ENCODE assay signal across 25 cellular contexts in genomic region chr10:7700577-7701125, GRCh38. TPM values are rescaled to one million over a fixed set of nuclear protein-coding genes. Genes with fewer than 3 reads are reported as not detected.
A peak's percentile ranks its signal among the peaks of the same experiment; 100 is the strongest.
DNase-seq lines count a peak whose midpoint lies in the region; ATAC-seq, FAIRE-seq and TF ChIP-seq lines count a peak whose summit lies in the region.
"Had no signal": no experiment of that assay in that cellular context is flagged by ENCODE, and none has a peak within 500 bp of the region (broad histone marks: within the 10 kb centered on the region; RNA-seq: fewer than 3 reads in every experiment).

No MANE protein-coding gene starts in this region.

- in situ Hi-C loops in brain microvascular endothelial cell (cut with HindIII; ENCODE audit: low pct_ligation_motif_present, low sequenced_read_pairs) (no loop called here), GM13977 (cut with MboI; ENCODE audit: low pct_unique_long_range_greater_than_20kb, low sequenced_read_pairs, unreplicated experiment) (no loop called here)

- no peaks in the 10 kb centered on the region for H3K9me3 ChIP-seq in lower lobe of right lung
- H3K9me3 ChIP-seq: prostate gland, SJCRH30, vagina had no signal

- no peaks in the 10 kb centered on the region for H3K4me1 ChIP-seq in lower lobe of right lung
- H3K4me1 ChIP-seq: prostate gland, SJCRH30, vagina had no signal

- no peaks in the 10 kb centered on the region for H3K36me3 ChIP-seq in brain microvascular endothelial cell (replicated peaks)
- no peaks in the 10 kb centered on the region for H3K36me3 ChIP-seq in kidney epithelial cell (ENCODE audit: control insufficient read depth, insufficient read depth, low read length)
- H3K36me3 ChIP-seq in lower lobe of right lung: no peaks in the 10 kb centered on the region
- H3K36me3 ChIP-seq: prostate gland, SJCRH30, vagina had no signal

- H3K27me3 ChIP-seq in brain microvascular endothelial cell (replicated peaks) (no peaks in the 10 kb centered on the region), kidney epithelial cell (ENCODE audit: control insufficient read depth, insufficient read depth, low read length) (no peaks in the 10 kb centered on the region), lower lobe of right lung (ENCODE audit: low read depth) (peaks cover 5% of the 10 kb centered on the region)
- H3K27me3 ChIP-seq: SJCRH30, vagina had no signal

- FAIRE-seq in urothelium cell line (lab: Jason Lieb, UNC): no peak
- FAIRE-seq: colon, GM12891, K562 had no signal

- TF ChIP-seq CTCF in brain microvascular endothelial cell (IDR thresholded peaks at IDR 0.05; ENCODE audit: low read depth, low read length, missing control alignments) (no peak), kidney epithelial cell (IDR thresholded peaks at IDR 0.05; ENCODE audit: insufficient read depth, low read length, poor library complexity, severe bottlenecking) (no peak), lower lobe of right lung (IDR thresholded peaks at IDR 0.05) (no peak), GM13977 (IDR thresholded peaks at IDR 0.05; ENCODE audit: extremely low read depth, insufficient read depth, missing control alignments) (no peak)

- H3K4me3 ChIP-seq in brain microvascular endothelial cell (ENCODE audit: low read depth, low read length): no peak overlapping the region
- H3K4me3 ChIP-seq in kidney epithelial cell (ENCODE audit: low read depth, low read length): no peak overlapping the region
- H3K4me3 ChIP-seq in lower lobe of right lung: no peak overlapping the region
- H3K4me3 ChIP-seq: K562, prostate gland, SJCRH30, vagina had no signal

- ATAC-seq in lower lobe of right lung: no peak
- ATAC-seq: K562; naive thymus-derived CD8-positive, alpha-beta T cell had no signal

- DNase-seq in HuH-7.5 (ENCODE audit: low spot score): peak; percentile 27
- DNase-seq in brain microvascular endothelial cell: peak; percentile 5
- peak; percentile 7 for DNase-seq in kidney epithelial cell (ENCODE audit: low read depth)
- DNase-seq in urothelium cell line (ENCODE audit: low spot score): peak; percentile 29
- DNase-seq in lower lobe of right lung: no peak
- no peak for DNase-seq in GM13977 (ENCODE audit: low spot score)
- DNase-seq in NCI-H2196 treated with DMSO at 0.1 percent for 48 hours (lab: John Stamatoyannopoulos, UW; ENCODE audit: unreplicated experiment): no peak
- DNase-seq: activated CD4-positive, alpha-beta T cell treated with anti-CD3 and anti-CD28 coated beads, Interleukin-2, amount 50 U/mL, for 48 hours; activated naive CD4-positive, alpha-beta T cell; anterior cingulate cortex; GDM1; naive thymus-derived CD8-positive, alpha-beta T cell; NCI-H1048; NCI-H2107; NCI-H524; SJCRH30; stimulated activated CD8-positive, alpha-beta memory T cell treated with anti-CD3 and anti-CD28 coated beads, Interleukin-4, amount 100 ng/mL, for 48 hours had no signal

- intact Hi-C loops in lower lobe of right lung (cut with DNase I): no loop called here

- H3K27ac ChIP-seq in brain microvascular endothelial cell (no peak overlapping the region), lower lobe of right lung (no peak overlapping the region)
- H3K27ac ChIP-seq: prostate gland, SJCRH30, vagina, VCaP had no signal

RNA-seq across cellular contexts. Expression of gene ITIH2, which starts 2.5 kb away (rescaled TPM):
- total RNA-seq in kidney epithelial cell (not detected in 2 replicates), lower lobe of right lung (0.32 TPM)
- total RNA-seq: B cell; glomerular endothelial cell; naive thymus-derived CD8-positive, alpha-beta T cell; prostate gland; SJCRH30; vagina had no signal

RNA-seq across cellular contexts. Expression of gene ITIH5, which starts 33.9 kb away (rescaled TPM):
- total RNA-seq in kidney epithelial cell (0.82 and 1.5 TPM in 2 replicates), lower lobe of right lung (14.8 TPM)
- total RNA-seq: B cell; naive thymus-derived CD8-positive, alpha-beta T cell had no signal

Comparison
In these comparisons a context has a peak if more than half of its experiments do, and no peak if none do; other contexts are left out.
1. DNase-seq: peak in HuH-7.5 (single experiment), brain microvascular endothelial cell (single experiment), kidney epithelial cell (single experiment) and urothelium cell line (single experiment); none in lower lobe of right lung (single experiment), GM13977 (single experiment) and NCI-H2196 treated with DMSO at 0.1 percent for 48 hours (single experiment).